Comparison of ENCODE assay signal across 1 cellular context in the genomic region with DNA sequence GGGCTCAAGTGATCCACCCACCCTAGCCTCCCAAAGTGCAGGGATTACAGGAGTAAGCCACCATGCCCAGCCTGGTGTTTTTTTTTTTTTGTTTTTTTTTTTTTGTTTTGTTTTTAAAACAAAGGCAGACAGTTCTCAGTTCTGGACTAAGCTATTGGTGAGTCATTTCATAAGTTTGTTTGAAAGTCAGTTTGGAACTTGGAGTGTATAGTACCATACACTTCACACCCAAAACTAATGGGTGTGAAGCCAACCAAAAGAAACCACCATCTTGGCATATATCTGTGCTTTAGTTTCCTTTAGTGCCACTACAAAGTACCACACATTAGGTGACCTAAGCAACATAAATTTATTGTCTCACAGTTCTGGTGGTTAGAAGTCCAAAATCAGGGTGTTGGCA.
TF ChIP-seq lines count a peak whose summit lies in the region.

No MANE protein-coding gene starts in this region.

TF ChIP-seq in HepG2, 621 proteins besides CTCF, POLR2A, EP300 and RAD21 (continued from another document):
- TF ChIP-seq, protein P1, sequence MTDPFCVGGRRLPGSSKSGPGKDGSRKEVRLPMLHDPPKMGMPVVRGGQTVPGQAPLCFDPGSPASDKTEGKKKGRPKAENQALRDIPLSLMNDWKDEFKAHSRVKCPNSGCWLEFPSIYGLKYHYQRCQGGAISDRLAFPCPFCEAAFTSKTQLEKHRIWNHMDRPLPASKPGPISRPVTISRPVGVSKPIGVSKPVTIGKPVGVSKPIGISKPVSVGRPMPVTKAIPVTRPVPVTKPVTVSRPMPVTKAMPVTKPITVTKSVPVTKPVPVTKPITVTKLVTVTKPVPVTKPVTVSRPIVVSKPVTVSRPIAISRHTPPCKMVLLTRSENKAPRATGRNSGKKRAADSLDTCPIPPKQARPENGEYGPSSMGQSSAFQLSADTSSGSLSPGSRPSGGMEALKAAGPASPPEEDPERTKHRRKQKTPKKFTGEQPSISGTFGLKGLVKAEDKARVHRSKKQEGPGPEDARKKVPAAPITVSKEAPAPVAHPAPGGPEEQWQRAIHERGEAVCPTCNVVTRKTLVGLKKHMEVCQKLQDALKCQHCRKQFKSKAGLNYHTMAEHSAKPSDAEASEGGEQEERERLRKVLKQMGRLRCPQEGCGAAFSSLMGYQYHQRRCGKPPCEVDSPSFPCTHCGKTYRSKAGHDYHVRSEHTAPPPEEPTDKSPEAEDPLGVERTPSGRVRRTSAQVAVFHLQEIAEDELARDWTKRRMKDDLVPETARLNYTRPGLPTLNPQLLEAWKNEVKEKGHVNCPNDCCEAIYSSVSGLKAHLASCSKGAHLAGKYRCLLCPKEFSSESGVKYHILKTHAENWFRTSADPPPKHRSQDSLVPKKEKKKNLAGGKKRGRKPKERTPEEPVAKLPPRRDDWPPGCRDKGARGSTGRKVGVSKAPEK (CRISPR knock-in tag; IDR thresholded peaks at IDR 0.05; ENCODE audit: borderline replicate concordance), result no peak
- TF ChIP-seq HDAC2 (CRISPR knock-in tag; IDR thresholded peaks at IDR 0.05), result no peak
- TF ChIP-seq ZIK1 (CRISPR knock-in tag; IDR thresholded peaks at IDR 0.05; ENCODE audit: borderline replicate concordance, low read depth), result no peak
- no peak for TF ChIP-seq MTF2 (CRISPR knock-in tag; IDR thresholded peaks at IDR 0.05; ENCODE audit: borderline replicate concordance)
- no peak for TF ChIP-seq THRA (CRISPR knock-in tag; IDR thresholded peaks at IDR 0.05; ENCODE audit: borderline replicate concordance)
- TF ChIP-seq WIZ (CRISPR knock-in tag; IDR thresholded peaks at IDR 0.05), result no peak
- TF ChIP-seq, protein P2, sequence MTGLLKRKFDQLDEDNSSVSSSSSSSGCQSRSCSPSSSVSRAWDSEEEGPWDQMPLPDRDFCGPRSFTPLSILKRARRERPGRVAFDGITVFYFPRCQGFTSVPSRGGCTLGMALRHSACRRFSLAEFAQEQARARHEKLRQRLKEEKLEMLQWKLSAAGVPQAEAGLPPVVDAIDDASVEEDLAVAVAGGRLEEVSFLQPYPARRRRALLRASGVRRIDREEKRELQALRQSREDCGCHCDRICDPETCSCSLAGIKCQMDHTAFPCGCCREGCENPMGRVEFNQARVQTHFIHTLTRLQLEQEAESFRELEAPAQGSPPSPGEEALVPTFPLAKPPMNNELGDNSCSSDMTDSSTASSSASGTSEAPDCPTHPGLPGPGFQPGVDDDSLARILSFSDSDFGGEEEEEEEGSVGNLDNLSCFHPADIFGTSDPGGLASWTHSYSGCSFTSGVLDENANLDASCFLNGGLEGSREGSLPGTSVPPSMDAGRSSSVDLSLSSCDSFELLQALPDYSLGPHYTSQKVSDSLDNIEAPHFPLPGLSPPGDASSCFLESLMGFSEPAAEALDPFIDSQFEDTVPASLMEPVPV (CRISPR knock-in tag; IDR thresholded peaks at IDR 0.05), result no peak
